Comparison of ENCODE assay signal across 8 cellular contexts in the genomic region with DNA sequence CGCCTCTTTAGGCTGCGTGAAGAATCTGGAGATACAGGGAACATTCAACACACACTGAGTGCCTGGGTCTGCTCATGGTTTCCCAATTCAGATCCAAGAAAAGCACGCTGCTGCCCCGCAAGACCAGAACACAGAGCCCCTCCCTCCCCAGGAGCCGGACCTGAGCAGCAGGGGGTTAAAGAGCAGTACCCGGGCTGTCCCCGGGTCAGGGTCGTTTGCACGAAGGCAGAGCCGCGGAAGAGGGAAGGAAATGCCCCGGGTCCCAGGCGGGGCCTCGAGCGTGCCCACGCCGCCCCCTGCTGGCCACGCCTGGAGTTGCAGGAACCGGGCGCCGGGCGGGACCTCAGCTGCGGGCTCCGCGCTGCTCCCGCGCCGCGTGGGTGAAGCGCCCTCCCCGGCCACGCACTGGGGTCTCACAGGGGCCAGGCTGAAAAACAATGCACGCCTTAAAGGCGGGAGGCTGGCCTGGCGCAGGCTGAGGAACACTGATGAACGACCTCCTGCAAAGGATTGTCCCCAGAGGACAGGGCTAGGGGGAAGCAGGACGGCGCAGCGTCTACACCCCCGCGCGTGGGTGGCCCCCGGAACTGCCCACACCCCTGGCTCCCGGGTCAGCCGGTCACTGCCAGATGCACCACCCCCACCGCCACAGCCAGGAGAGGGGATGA. TPM values are rescaled to one million over a fixed set of nuclear protein-coding genes. Genes with fewer than 3 reads are reported as not detected.
DNase-seq lines count a peak whose midpoint lies in the region; ATAC-seq and TF ChIP-seq lines count a peak whose summit lies in the region.

No MANE protein-coding gene starts in this region.

- TF ChIP-seq CTCF in RWPE1 (conservative IDR thresholded peaks at IDR 0.05; ENCODE audit: low read depth) (peak; percentile 100), gastroesophageal sphincter (IDR thresholded peaks at IDR 0.05) (peak; percentile 95 to 100 (median 98)), omental fat pad (IDR thresholded peaks at IDR 0.05) (peak in 2 of 3 donors; percentile 95 to 99), suprapubic skin (IDR thresholded peaks at IDR 0.05) (peak; percentile 93 to 99)

- ATAC-seq in HG03139 (IDR thresholded peaks at IDR 0.05; ENCODE audit: unreplicated experiment) (peak; percentile 61), gastroesophageal sphincter (peak; percentile 67), omental fat pad (ENCODE audit: low FRiP score) (peak; percentile 48)

- peak; percentile 33 for DNase-seq in DMS153 treated with DMSO at 0.1 percent for 48 hours (lab: John Stamatoyannopoulos, UW; ENCODE audit: unreplicated experiment)
- DNase-seq in RWPE1 (ENCODE audit: low spot score): peak; percentile 82
- DNase-seq in activated gamma-delta T cell (lab: John Stamatoyannopoulos, UW): peak; percentile 36
- DNase-seq in omental fat pad (ENCODE audit: low spot score): peak; percentile 30
- DNase-seq in suprapubic skin (ENCODE audit: low spot score in 2 of 2): no peak
- no peak for DNase-seq in cortex of kidney (lab: John Stamatoyannopoulos, UW)

- WGBS in gastroesophageal sphincter (ENCODE audit: low coverage in 1 of 2), 2 donors: 3% methylated on average over 17 of the region's 46 CpGs; no CpG with 5 or more reads in 1 of the 2 donors
- WGBS in suprapubic skin: 3% methylated on average over 23 of the region's 46 CpGs

- TF ChIP-seq POLR2A in gastroesophageal sphincter (IDR thresholded peaks at IDR 0.05): no peak
- no peak for TF ChIP-seq POLR2A in suprapubic skin (IDR thresholded peaks at IDR 0.05)

- peaks cover 0 to 41% (median 11%) of the 10 kb centered on the region in 3 donors for H3K4me1 ChIP-seq in gastroesophageal sphincter
- H3K4me1 ChIP-seq in suprapubic skin: peaks cover 22% of the 10 kb centered on the region

- peaks cover 28% of the 10 kb centered on the region for H3K27me3 ChIP-seq in gastroesophageal sphincter
- peaks cover 2% of the 10 kb centered on the region for H3K27me3 ChIP-seq in suprapubic skin

- CTCF ChIA-PET in RWPE1 (lab: Yijun Ruan, JAX): interaction anchor here (0.5 to 1.9 kb wide), 41 partner anchors 10 to 1327 kb away, joined by 3 to 14 read pairs (median 3); a partner anchor contains a TSS

- POLR2A ChIA-PET in RWPE1 (lab: Yijun Ruan, JAX; ENCODE audit: low non-redundant PET): no interaction called here

- H3K4me3 ChIP-seq in gastroesophageal sphincter: peak overlapping the region in 1 of 2 donors; percentile 36
- H3K4me3 ChIP-seq in suprapubic skin: peak overlapping the region; percentile 14

- H3K9me3 ChIP-seq in gastroesophageal sphincter (peaks cover 0 to 12% (median 0%) of the 10 kb centered on the region in 3 donors), suprapubic skin (no peaks in the 10 kb centered on the region)

- TF ChIP-seq EP300 in gastroesophageal sphincter (IDR thresholded peaks at IDR 0.05) (no peak), suprapubic skin (IDR thresholded peaks at IDR 0.05) (no peak)

- H3K27ac ChIP-seq in RWPE1 (no peak overlapping the region), gastroesophageal sphincter (peak overlapping the region in 1 of 4 donors; percentile 43), suprapubic skin (no peak overlapping the region)

- H3K36me3 ChIP-seq in gastroesophageal sphincter: no peaks in the 10 kb centered on the region
- no peaks in the 10 kb centered on the region for H3K36me3 ChIP-seq in suprapubic skin

RNA-seq across cellular contexts. Expression of a gene that starts 48.9 kb away (rescaled TPM):
- not detected for total RNA-seq in gastroesophageal sphincter
- total RNA-seq in omental fat pad: not detected
- not detected for total RNA-seq in suprapubic skin

Comparison
In these comparisons a context has a peak if more than half of its experiments do, and no peak if none do; other contexts are left out.
1. DNase-seq: peak in DMS153 treated with DMSO at 0.1 percent for 48 hours (single experiment), RWPE1 (single experiment), activated gamma-delta T cell (single experiment) and omental fat pad (single experiment); none in suprapubic skin (0 of 2) and cortex of kidney (single experiment).
2. Peak in every context shown above with its lines, with median percentiles within 50 percentile points of each other: ATAC-seq and CTCF ChIP-seq.